2 cellular contexts compared by ENCODE assay signal in genomic region chr2:102068126-102068525, GRCh38.
TF ChIP-seq lines count a peak whose summit lies in the region.

No MANE protein-coding gene starts in this region.

TF ChIP-seq in K562, 482 proteins besides CTCF, POLR2A, EP300 and RAD21:
- TF ChIP-seq ZNF431 (CRISPR knock-in tag; IDR thresholded peaks at IDR 0.05): 0 out of 2 replicates have a peak, but pooled peaks have one; percentile 46
TF ChIP-seq in K562: peak in this region for 1; not testable (repeated sequence) for 481.

TF ChIP-seq in HepG2, 621 proteins besides CTCF, POLR2A, EP300 and RAD21:
- TF ChIP-seq ZNF431 (CRISPR knock-in tag; IDR thresholded peaks at IDR 0.05; ENCODE audit: borderline replicate concordance, low read depth): peak; percentile 96; the same call in 1 of the 2 replicates
